Comparison of ENCODE assay signal across 1 cellular context in the genomic region with DNA sequence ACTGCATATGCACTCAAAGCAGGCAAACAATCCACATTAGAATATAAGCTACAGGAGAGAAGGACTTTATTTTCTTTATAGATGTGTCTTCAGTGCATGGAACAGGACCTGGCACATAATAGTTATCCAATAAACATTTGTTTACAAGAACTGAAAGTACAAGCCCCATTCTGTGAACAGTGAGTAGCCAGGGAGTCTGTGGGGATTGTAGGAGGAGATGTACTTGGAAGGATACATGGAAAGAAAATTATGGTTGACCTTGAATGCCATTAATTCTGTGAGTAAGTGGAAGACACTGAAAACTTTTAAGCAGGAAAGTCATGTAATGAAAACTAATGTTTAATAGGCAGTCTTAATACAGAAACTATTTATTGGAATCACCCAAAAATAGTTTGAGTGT.
TF ChIP-seq lines count a peak whose summit lies in the region.

No MANE protein-coding gene starts in this region.

TF ChIP-seq in HepG2, 621 proteins besides CTCF, POLR2A, EP300 and RAD21 (continued from another document):
- TF ChIP-seq ZNF432 (CRISPR knock-in tag; IDR thresholded peaks at IDR 0.05; ENCODE audit: borderline replicate concordance) (no peak), TAF15 (IDR thresholded peaks at IDR 0.05; ENCODE audit: low read depth, low read length, poor library complexity, severe bottlenecking) (no peak), GATAD1 (CRISPR knock-in tag; IDR thresholded peaks at IDR 0.05) (no peak), HNRNPK (IDR thresholded peaks at IDR 0.05; ENCODE audit: low read depth, low read length, poor library complexity, severe bottlenecking) (no peak), SATB2 (CRISPR knock-in tag; IDR thresholded peaks at IDR 0.05) (no peak), ZNF33A (CRISPR knock-in tag; IDR thresholded peaks at IDR 0.05; ENCODE audit: borderline replicate concordance) (no peak)
- TF ChIP-seq, protein P1, sequence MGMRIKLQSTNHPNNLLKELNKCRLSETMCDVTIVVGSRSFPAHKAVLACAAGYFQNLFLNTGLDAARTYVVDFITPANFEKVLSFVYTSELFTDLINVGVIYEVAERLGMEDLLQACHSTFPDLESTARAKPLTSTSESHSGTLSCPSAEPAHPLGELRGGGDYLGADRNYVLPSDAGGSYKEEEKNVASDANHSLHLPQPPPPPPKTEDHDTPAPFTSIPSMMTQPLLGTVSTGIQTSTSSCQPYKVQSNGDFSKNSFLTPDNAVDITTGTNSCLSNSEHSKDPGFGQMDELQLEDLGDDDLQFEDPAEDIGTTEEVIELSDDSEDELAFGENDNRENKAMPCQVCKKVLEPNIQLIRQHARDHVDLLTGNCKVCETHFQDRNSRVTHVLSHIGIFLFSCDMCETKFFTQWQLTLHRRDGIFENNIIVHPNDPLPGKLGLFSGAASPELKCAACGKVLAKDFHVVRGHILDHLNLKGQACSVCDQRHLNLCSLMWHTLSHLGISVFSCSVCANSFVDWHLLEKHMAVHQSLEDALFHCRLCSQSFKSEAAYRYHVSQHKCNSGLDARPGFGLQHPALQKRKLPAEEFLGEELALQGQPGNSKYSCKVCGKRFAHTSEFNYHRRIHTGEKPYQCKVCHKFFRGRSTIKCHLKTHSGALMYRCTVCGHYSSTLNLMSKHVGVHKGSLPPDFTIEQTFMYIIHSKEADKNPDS (CRISPR knock-in tag; IDR thresholded peaks at IDR 0.05): no peak
- TF ChIP-seq, protein P2, sequence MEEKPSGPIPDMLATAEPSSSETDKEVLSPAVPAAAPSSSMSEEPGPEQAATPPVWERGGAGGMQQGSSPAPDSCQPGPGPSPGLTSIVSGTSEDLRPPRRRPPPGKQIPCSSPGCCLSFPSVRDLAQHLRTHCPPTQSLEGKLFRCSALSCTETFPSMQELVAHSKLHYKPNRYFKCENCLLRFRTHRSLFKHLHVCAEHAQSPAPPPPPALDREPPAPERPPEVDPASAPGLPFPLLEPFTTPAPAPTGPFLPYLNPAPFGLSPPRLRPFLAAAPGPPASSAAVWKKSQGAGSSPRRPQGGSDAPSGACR (CRISPR knock-in tag; IDR thresholded peaks at IDR 0.05): no peak
